ENCODE assay signal across 8 cellular contexts in the genomic region with DNA sequence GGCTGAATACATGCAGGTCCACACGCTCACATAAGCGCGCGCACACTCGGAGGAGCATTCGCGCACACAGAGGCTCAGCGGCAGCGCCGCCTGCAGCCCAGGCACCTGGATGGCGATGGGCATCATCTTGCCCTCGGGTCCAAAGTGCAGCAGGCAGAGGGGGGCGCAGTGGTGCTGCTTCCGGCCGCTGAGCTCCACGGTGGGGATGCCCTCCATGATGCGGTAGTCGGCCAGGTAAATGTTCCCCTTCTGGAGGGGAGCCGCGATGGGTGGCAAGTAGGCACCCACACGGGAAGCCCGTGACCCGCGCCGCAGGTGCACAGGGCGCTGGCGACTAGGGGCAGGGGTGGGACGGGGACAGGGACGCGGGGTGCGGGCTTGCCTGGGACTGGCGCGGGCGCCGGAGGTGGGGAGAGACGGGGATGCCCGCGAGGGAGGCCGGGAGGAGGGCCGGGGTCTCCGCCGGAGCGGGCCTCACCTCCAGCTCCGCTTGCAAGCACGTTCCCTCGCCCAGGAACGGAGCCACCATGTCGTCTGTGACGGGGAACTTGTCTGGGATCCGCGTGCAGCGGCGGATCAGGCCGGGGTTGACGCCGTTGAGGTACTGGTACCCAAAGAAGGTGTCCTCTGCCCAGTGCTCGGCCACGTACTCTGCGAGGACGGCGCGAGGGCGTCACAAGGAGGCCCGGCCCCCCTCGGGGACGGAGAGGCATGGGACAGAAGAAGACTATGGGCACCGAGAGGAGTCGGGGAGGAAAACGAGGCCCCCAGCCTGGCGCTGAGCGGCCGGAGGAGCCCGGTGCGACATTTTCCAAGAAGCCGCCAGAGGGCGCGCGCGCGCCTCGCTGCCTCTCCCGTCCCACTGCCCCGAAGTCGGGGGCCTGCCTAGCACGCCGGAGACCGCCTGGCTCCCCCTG. TPM values are rescaled to one million over a fixed set of nuclear protein-coding genes. Genes with fewer than 3 reads are reported as not detected.
DNase-seq lines count a peak whose midpoint lies in the region; ATAC-seq and TF ChIP-seq lines count a peak whose summit lies in the region.

No MANE protein-coding gene starts in this region.

- POLR2A ChIA-PET in AG04450 (lab: Yijun Ruan, JAX): interaction anchor here (0.6 kb wide), 1 partner anchor 20 kb away, joined by 5 read pairs; no protein-coding TSS in a partner anchor
- POLR2A ChIA-PET in activated naive CD8-positive, alpha-beta T cell treated with anti-CD3 and anti-CD28 coated beads, Interleukin-2, amount 10 ng/mL, durations not matched to agents 7 days and 5 days (lab: Charles Lee): interaction anchor here (0.7 to 1.6 kb wide), 2 partner anchors 30 to 77 kb away, joined by 5 to 6 read pairs; no protein-coding TSS in a partner anchor

- peak overlapping the region; percentile 79 for H3K27ac Mint-ChIP-seq in activated naive CD8-positive, alpha-beta T cell treated with anti-CD3 and anti-CD28 coated beads, Interleukin-2, amount 10 ng/mL, durations not matched to agents 7 days and 5 days

- no peak overlapping the region for H3K27ac ChIP-seq in AG04450 (ENCODE audit: low read depth, low read length)
- peak overlapping the region; percentile 42 for H3K27ac ChIP-seq in SU-DHL-6 (ENCODE audit: low read depth, low read length)
- H3K27ac ChIP-seq in upper lobe of right lung: no peak overlapping the region

- no peaks in the 10 kb centered on the region for H3K9me3 Mint-ChIP-seq in activated naive CD8-positive, alpha-beta T cell treated with anti-CD3 and anti-CD28 coated beads, Interleukin-2, amount 10 ng/mL, durations not matched to agents 7 days and 5 days

- peak; percentile 81 for ATAC-seq in activated naive CD8-positive, alpha-beta T cell treated with anti-CD3 and anti-CD28 coated beads, Interleukin-2, amount 10 ng/mL, durations not matched to agents 7 days and 5 days (ENCODE audit: low read depth)
- ATAC-seq in left cardiac atrium (peak; percentile 93), upper lobe of right lung (peak; percentile 89)

- no peak for DNase-seq in AG04450 (ENCODE audit: low read depth, low spot score)
- peak; percentile 92 for DNase-seq in GM19238 (ENCODE audit: insufficient read length, low spot score)
- DNase-seq in activated naive CD8-positive, alpha-beta T cell treated with anti-CD3 and anti-CD28 coated beads, Interleukin-2, amount 10 ng/mL, durations not matched to agents 7 days and 5 days: peak; percentile 91
- peak; percentile 78 for DNase-seq in left cardiac atrium
- DNase-seq in posterior vena cava (ENCODE audit: low spot score): peak; percentile 92
- DNase-seq in upper lobe of right lung: peak; percentile 87

- H3F3A ChIP-seq in Loucy (ENCODE audit: low read depth) (no peaks in the 10 kb centered on the region), SU-DHL-6 (ENCODE audit: insufficient read depth) (no peaks in the 10 kb centered on the region)

- H2AFZ ChIP-seq in Loucy (ENCODE audit: low read length): peak overlapping the region; percentile 96
- H2AFZ ChIP-seq in SU-DHL-6 (ENCODE audit: low read depth, low read length, severe bottlenecking): peak overlapping the region; percentile 94

- H3K79me2 ChIP-seq in Loucy (ENCODE audit: insufficient read depth, low read length) (no peaks in the 10 kb centered on the region), SU-DHL-6 (ENCODE audit: insufficient read depth, low read length) (no peaks in the 10 kb centered on the region)

- intact Hi-C loops in left cardiac atrium (cut with DNase I) (loop anchor here in 1 of 2 donors (5.0 to 10.0 kb wide), 2 partner anchors 33 to 225 kb away; no protein-coding TSS in a partner anchor), posterior vena cava (cut with DNase I) (loop anchor here in 1 of 2 donors (10.0 kb wide), 1 partner anchor 225 kb away; no protein-coding TSS in a partner anchor), upper lobe of right lung (cut with DNase I) (no loop called here)

- H3K27me3 ChIP-seq in AG04450 (ENCODE audit: control insufficient read depth, insufficient read depth, low read length) (peaks cover 68% of the 10 kb centered on the region), Loucy (ENCODE audit: insufficient read depth, low read length, poor library complexity, severe bottlenecking) (peaks cover under 1% of the 10 kb centered on the region), SU-DHL-6 (ENCODE audit: low read length) (no peaks in the 10 kb centered on the region), upper lobe of right lung (peaks cover 80% of the 10 kb centered on the region)

- H3K4me1 Mint-ChIP-seq in activated naive CD8-positive, alpha-beta T cell treated with anti-CD3 and anti-CD28 coated beads, Interleukin-2, amount 10 ng/mL, durations not matched to agents 7 days and 5 days: peaks cover 13% of the 10 kb centered on the region

- H3K9me2 ChIP-seq in Loucy (replicated peaks; ENCODE audit: low read depth, low read length) (no peaks in the 10 kb centered on the region), SU-DHL-6 (replicated peaks; ENCODE audit: insufficient read depth, low read length) (no peaks in the 10 kb centered on the region)

- TF ChIP-seq CTCF in AG04450 (IDR thresholded peaks at IDR 0.05; ENCODE audit: low read depth, low read length): peak; percentile 82
- peak; percentile 73 for TF ChIP-seq CTCF in Loucy (conservative IDR thresholded peaks at IDR 0.05; ENCODE audit: low read length)
- TF ChIP-seq CTCF in SU-DHL-6 (IDR thresholded peaks at IDR 0.05; ENCODE audit: insufficient read depth, low read length, poor library complexity, severe bottlenecking): peak; percentile 63
- TF ChIP-seq CTCF in upper lobe of right lung (IDR thresholded peaks at IDR 0.05): peak; percentile 93

- H3K36me3 Mint-ChIP-seq in activated naive CD8-positive, alpha-beta T cell treated with anti-CD3 and anti-CD28 coated beads, Interleukin-2, amount 10 ng/mL, durations not matched to agents 7 days and 5 days: no peaks in the 10 kb centered on the region

- H3K4me1 ChIP-seq in Loucy (ENCODE audit: insufficient read depth, low read length, poor library complexity, severe bottlenecking) (peaks cover 5% of the 10 kb centered on the region), upper lobe of right lung (peaks cover 15% of the 10 kb centered on the region)

- H3K9ac ChIP-seq in Loucy (ENCODE audit: low read depth, low read length, poor library complexity, severe bottlenecking) (peak overlapping the region; percentile 57), SU-DHL-6 (ENCODE audit: low read length) (peak overlapping the region; percentile 65)

- H4K20me1 ChIP-seq in Loucy (ENCODE audit: insufficient read depth, low read length, poor library complexity, severe bottlenecking): no peaks in the 10 kb centered on the region
- H4K20me1 ChIP-seq in SU-DHL-6 (ENCODE audit: low read depth, low read length): no peaks in the 10 kb centered on the region

- H3K9me3 ChIP-seq in AG04450 (ENCODE audit: control insufficient read depth, insufficient read depth, low read length): no peaks in the 10 kb centered on the region; the same call in 1 of the 2 replicates
- H3K9me3 ChIP-seq in Loucy (ENCODE audit: insufficient read depth, low read depth, low read length): no peaks in the 10 kb centered on the region
- no peaks in the 10 kb centered on the region for H3K9me3 ChIP-seq in SU-DHL-6 (ENCODE audit: insufficient read depth, low read length)
- H3K9me3 ChIP-seq in upper lobe of right lung: no peaks in the 10 kb centered on the region

- H3K27me3 Mint-ChIP-seq in activated naive CD8-positive, alpha-beta T cell treated with anti-CD3 and anti-CD28 coated beads, Interleukin-2, amount 10 ng/mL, durations not matched to agents 7 days and 5 days: peaks cover 11% of the 10 kb centered on the region

- H3K36me3 ChIP-seq in Loucy (ENCODE audit: insufficient read depth, low read length) (no peaks in the 10 kb centered on the region), SU-DHL-6 (ENCODE audit: low read length) (no peaks in the 10 kb centered on the region), upper lobe of right lung (no peaks in the 10 kb centered on the region)

- CTCF ChIA-PET in AG04450 (lab: Charles Lee): interaction anchor here (0.7 to 2.1 kb wide), 9 partner anchors 9 to 145 kb away, joined by 3 to 10 read pairs (median 4); partner anchors contain the start of gene ALOXE3

- peak overlapping the region; percentile 87 for H3K4me3 Mint-ChIP-seq in activated naive CD8-positive, alpha-beta T cell treated with anti-CD3 and anti-CD28 coated beads, Interleukin-2, amount 10 ng/mL, durations not matched to agents 7 days and 5 days

- peak overlapping the region; percentile 72 for H3K4me2 ChIP-seq in Loucy (ENCODE audit: low read depth, low read length, poor library complexity, severe bottlenecking)
- peak overlapping the region; percentile 61 for H3K4me2 ChIP-seq in SU-DHL-6 (ENCODE audit: low read depth, low read length, poor library complexity, severe bottlenecking)

- peak overlapping the region; percentile 53 for H3K4me3 ChIP-seq in AG04450 (ENCODE audit: low read depth, low read length)
- H3K4me3 ChIP-seq in Loucy (ENCODE audit: low read length, poor library complexity, severe bottlenecking): peak overlapping the region; percentile 71
- H3K4me3 ChIP-seq in SU-DHL-6 (ENCODE audit: insufficient read depth, low read length, poor library complexity, severe bottlenecking): peak overlapping the region; percentile 51
- peak overlapping the region; percentile 48 for H3K4me3 ChIP-seq in upper lobe of right lung

RNA-seq across cellular contexts. Expression of gene ALOX12B, which starts 8.0 kb away (rescaled TPM):
- polyA plus RNA-seq in AG04450 (2011; rRNA removed): not detected in 2 replicates
- not detected in 2 replicates for polyA minus RNA-seq in AG04450 (2011; rRNA and poly(A)+ RNA removed)
- total RNA-seq in activated naive CD8-positive, alpha-beta T cell treated with anti-CD3 and anti-CD28 coated beads, Interleukin-2, amount 10 ng/mL, durations not matched to agents 7 days and 5 days: under 1 TPM; 0.65 to 0.97 TPM
- total RNA-seq in left cardiac atrium (not detected), posterior vena cava (not detected), upper lobe of right lung (not detected)

RNA-seq across cellular contexts. Expression of gene ALOXE3, which starts 38.8 kb away (rescaled TPM):
- 0.04 and 0.05 TPM in 2 replicates for polyA plus RNA-seq in AG04450 (2011; rRNA removed)
- 0.09 TPM in 1 of 2 replicates, not detected in the other for polyA minus RNA-seq in AG04450 (2011; rRNA and poly(A)+ RNA removed)
- not detected for total RNA-seq in activated naive CD8-positive, alpha-beta T cell treated with anti-CD3 and anti-CD28 coated beads, Interleukin-2, amount 10 ng/mL, durations not matched to agents 7 days and 5 days
- total RNA-seq in left cardiac atrium (not detected), posterior vena cava (not detected), upper lobe of right lung (not detected)

RNA-seq across cellular contexts. Expression of gene ALOX15B, which starts 40.7 kb away (rescaled TPM):
- not detected in 2 replicates for polyA plus RNA-seq in AG04450 (2011; rRNA removed)
- not detected in 2 replicates for polyA minus RNA-seq in AG04450 (2011; rRNA and poly(A)+ RNA removed)
- total RNA-seq in activated naive CD8-positive, alpha-beta T cell treated with anti-CD3 and anti-CD28 coated beads, Interleukin-2, amount 10 ng/mL, durations not matched to agents 7 days and 5 days: not detected
- total RNA-seq in left cardiac atrium (under 1 TPM in 1 of 2 donors, not detected in 1; 0.39 TPM), posterior vena cava (1 to 10 TPM in 1 of 2 donors, under 1 TPM in 1; 0.48 to 3.3 TPM), upper lobe of right lung (80.2 TPM)

RNA-seq across cellular contexts. Expression of gene HES7, which starts 44.4 kb away (rescaled TPM):
- not detected in 2 replicates for polyA plus RNA-seq in AG04450 (2011; rRNA removed)
- polyA minus RNA-seq in AG04450 (2011; rRNA and poly(A)+ RNA removed): not detected in 2 replicates
- under 1 TPM; 0.23 to 0.75 TPM for total RNA-seq in activated naive CD8-positive, alpha-beta T cell treated with anti-CD3 and anti-CD28 coated beads, Interleukin-2, amount 10 ng/mL, durations not matched to agents 7 days and 5 days
- total RNA-seq in left cardiac atrium (under 1 TPM; 0.38 to 0.47 TPM), posterior vena cava (under 1 TPM in 1 of 2 donors, not detected in 1; 0.67 TPM), upper lobe of right lung (not detected)

Comparison
In these comparisons a context has a peak if more than half of its experiments do, and no peak if none do; other contexts are left out.
1. RNA of gene ALOX15B, which starts 40.7 kb away (total RNA-seq): 80.2 TPM in upper lobe of right lung (single experiment); 0.48 to 3.3 TPM in posterior vena cava, 0.39 TPM in left cardiac atrium and not detected in activated naive CD8-positive, alpha-beta T cell treated with anti-CD3 and anti-CD28 coated beads, Interleukin-2, amount 10 ng/mL, durations not matched to agents 7 days and 5 days; every median in the first group is over 10 times any median in the second.
2. Peak in every context shown above with its lines, with median percentiles within 50 percentile points of each other: H3K4me3 ChIP-seq, CTCF ChIP-seq and ATAC-seq.